27 cellular contexts compared by ENCODE assay signal in the genomic region with DNA sequence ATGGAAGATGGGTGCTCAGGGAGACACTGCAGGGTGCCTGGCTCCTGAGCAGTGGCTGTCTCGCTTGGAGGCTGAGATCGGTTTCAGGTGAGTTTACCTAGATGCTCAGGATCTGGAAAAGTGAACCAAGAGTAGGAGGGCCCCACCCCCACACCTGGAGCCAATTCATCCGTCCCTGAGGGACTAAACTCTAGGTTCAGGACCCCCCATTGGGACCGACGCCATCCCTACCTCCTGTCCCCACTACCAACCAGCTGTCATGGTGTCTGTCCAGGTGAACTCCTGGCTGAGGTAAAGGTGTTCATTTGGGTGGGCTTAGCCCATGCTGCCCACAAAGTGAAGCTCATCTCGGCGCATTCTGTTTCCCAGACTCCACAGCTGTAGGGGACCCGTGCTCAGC.
"Had no signal": no experiment of that assay in that cellular context is flagged by ENCODE, and none has a peak within 500 bp of the region (broad histone marks: within the 10 kb centered on the region; RNA-seq: fewer than 3 reads in every experiment).

No MANE protein-coding gene starts in this region.

- H3K36me3 ChIP-seq: left ventricle myocardium inferior, pancreas, prostate gland, stomach, thyroid gland, transverse colon, upper lobe of left lung, vagina had no signal

- H3K4me3 Mint-ChIP-seq: mesothelial cell of epicardium; naive B cell; natural killer cell; nephron progenitor cell; stimulated activated naive B cell treated with anti-CD40 and anti-IgM and Interleukin-4, amounts not matched to agents 10 μg/mL and 1 μg/mL and 100 μg/mL, for 72 hours had no signal

- H3K9me3 ChIP-seq: pancreas, prostate gland, stomach, testis, thyroid gland, transverse colon, upper lobe of left lung, vagina had no signal

- H3K4me1 Mint-ChIP-seq: mesothelial cell of epicardium; naive B cell; natural killer cell; nephron progenitor cell; stimulated activated naive B cell treated with anti-CD40 and anti-IgM and Interleukin-4, amounts not matched to agents 10 μg/mL and 1 μg/mL and 100 μg/mL, for 72 hours had no signal

- H3K9me3 Mint-ChIP-seq: mesothelial cell of epicardium, natural killer cell, nephron progenitor cell had no signal

- H3K4me1 ChIP-seq: left ventricle myocardium inferior, pancreas, prostate gland, stomach, testis, thyroid gland, transverse colon, upper lobe of left lung, vagina had no signal

- H3K4me3 ChIP-seq: left ventricle myocardium inferior, lung, pancreas, prostate gland, skin epidermis, stomach, testis, thyroid gland, transverse colon, upper lobe of left lung, vagina had no signal

- H3K27ac Mint-ChIP-seq: mesothelial cell of epicardium; naive B cell; natural killer cell; nephron progenitor cell; stimulated activated naive B cell treated with anti-CD40 and anti-IgM and Interleukin-4, amounts not matched to agents 10 μg/mL and 1 μg/mL and 100 μg/mL, for 72 hours had no signal

- ATAC-seq: natural killer cell; pancreas; right cardiac atrium; sciatic nerve; stimulated activated naive B cell treated with anti-CD40 and anti-IgM and Interleukin-4, amounts not matched to agents 10 μg/mL and 1 μg/mL and 100 μg/mL, for 72 hours; stimulated activated naive CD8-positive, alpha-beta T cell treated with anti-CD3 and anti-CD28 coated beads, Interleukin-15, Interleukin-2, amounts not matched to agents 100 U/mL and 50 U/mL, for 24 hours had no signal

- DNase-seq: islet precursor cell; left ventricle myocardium inferior; mesendoderm; naive B cell; natural killer cell; nephron progenitor cell; nucleus accumbens; pancreas; posterior cingulate gyrus; stimulated activated CD4-positive, alpha-beta T cell treated with anti-CD3 and anti-CD28 coated beads, Interleukin-12 subunit alpha, Interleukin-12 subunit beta, amount 100 ng/mL, for 4 hours; stimulated activated CD4-positive, alpha-beta T cell treated with anti-CD3 and anti-CD28 coated beads, Interleukin-15, amount 100 ng/mL, for 24 hours; stimulated activated CD4-positive, alpha-beta T cell treated with anti-CD3 and anti-CD28 coated beads, Interleukin-2, amount 100 ng/mL, for 24 hours; stimulated activated CD4-positive, alpha-beta T cell treated with anti-CD3 and anti-CD28 coated beads, Interleukin-4, amount 100 ng/mL, for 1 hour; stimulated activated naive B cell treated with anti-CD40 and anti-IgM and Interleukin-4, amounts not matched to agents 10 μg/mL and 1 μg/mL and 100 μg/mL, for 72 hours; stimulated activated naive CD8-positive, alpha-beta T cell treated with anti-CD3 and anti-CD28 coated beads, Interleukin-15, Interleukin-2, amounts not matched to agents 100 U/mL and 50 U/mL, for 24 hours; stomach; testis; thyroid gland; transverse colon; upper lobe of left lung had no signal

- H3K36me3 Mint-ChIP-seq: mesothelial cell of epicardium; naive B cell; natural killer cell; stimulated activated naive B cell treated with anti-CD40 and anti-IgM and Interleukin-4, amounts not matched to agents 10 μg/mL and 1 μg/mL and 100 μg/mL, for 72 hours had no signal

- H3K27me3 ChIP-seq: pancreas, stomach, testis, thyroid gland, transverse colon, upper lobe of left lung, vagina had no signal

- H3K27ac ChIP-seq: left ventricle myocardium inferior, pancreas, prostate gland, skin epidermis, stomach, testis, thyroid gland, transverse colon, upper lobe of left lung, vagina had no signal
